Comparison of ENCODE assay signal across 2 cellular contexts in the genomic region with DNA sequence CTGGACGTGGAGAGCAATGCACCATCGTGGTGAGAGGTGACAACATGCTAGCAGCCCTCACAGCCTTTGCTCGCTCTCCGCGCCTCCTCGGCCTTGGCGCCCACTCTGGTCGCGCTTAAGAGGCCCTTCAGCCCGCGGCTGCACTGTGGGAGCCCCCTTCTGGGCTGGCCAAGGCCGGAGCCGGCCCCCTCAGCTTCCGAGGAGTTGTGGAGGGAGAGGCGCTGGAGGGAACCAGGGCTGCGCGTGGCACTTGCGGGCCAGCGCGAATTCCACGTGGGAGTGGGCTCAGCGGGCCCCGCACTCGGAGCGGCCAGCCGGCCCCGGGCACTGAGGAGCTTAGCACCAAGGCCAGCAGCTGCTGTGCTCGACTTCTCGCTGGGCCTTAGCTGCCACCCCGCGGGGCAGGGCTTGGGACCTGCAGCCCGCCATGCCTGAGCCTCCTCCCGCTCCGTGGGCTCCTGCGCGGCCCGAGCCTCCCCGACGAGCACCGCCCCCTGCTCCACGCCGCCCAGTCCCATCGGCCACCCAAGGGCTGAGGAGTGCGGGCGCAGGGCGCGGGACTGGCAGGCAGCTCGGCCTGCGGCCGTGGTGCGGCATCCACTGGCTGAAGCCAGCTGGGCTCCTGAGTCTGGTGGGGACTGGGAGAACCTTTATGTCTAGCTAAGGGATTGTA.
TF ChIP-seq lines count a peak whose summit lies in the region.

No MANE protein-coding gene starts in this region.

TF ChIP-seq in HepG2, 621 proteins besides CTCF, POLR2A, EP300 and RAD21:
- no peak for TF ChIP-seq ONECUT2 (CRISPR knock-in tag; IDR thresholded peaks at IDR 0.05)
- no peak for TF ChIP-seq MAF1 (CRISPR knock-in tag; IDR thresholded peaks at IDR 0.05; ENCODE audit: borderline replicate concordance)
- TF ChIP-seq DNMT1 (CRISPR knock-in tag; IDR thresholded peaks at IDR 0.05), result 0 out of 2 replicates have a peak, but pooled peaks have one; percentile 77

TF ChIP-seq in H1, 55 proteins besides CTCF, POLR2A, EP300 and RAD21:
- TF ChIP-seq RFX5 (IDR thresholded peaks at IDR 0.05; ENCODE audit: borderline replicate concordance, low read depth, low read length) (no peak), CEBPB (IDR thresholded peaks at IDR 0.05; ENCODE audit: low read depth, low read length) (no peak), JUN (IDR thresholded peaks at IDR 0.05; ENCODE audit: low read depth, low read length) (no peak), TAF7 (optimal IDR thresholded peaks at IDR 0.05; ENCODE audit: borderline replicate concordance, low read depth, low read length) (no peak), SIX5 (IDR thresholded peaks at IDR 0.05; ENCODE audit: low read depth, low read length) (no peak), SP2 (IDR thresholded peaks at IDR 0.05; ENCODE audit: low read length) (no peak), CBX8 (IDR thresholded peaks at IDR 0.05; ENCODE audit: borderline replicate concordance, low read depth, low read length) (no peak), RXRA (IDR thresholded peaks at IDR 0.05; ENCODE audit: insufficient read depth, low read depth, low read length) (no peak), HDAC2 (IDR thresholded peaks at IDR 0.05; ENCODE audit: borderline replicate concordance in 1 of 2, low read depth in 2 of 2, low read length in 2 of 2) (no peak), POU5F1 (IDR thresholded peaks at IDR 0.05; ENCODE audit: low read depth, low read length) (no peak), TBP (IDR thresholded peaks at IDR 0.05; ENCODE audit: low read depth, low read length) (no peak), SAP30 (IDR thresholded peaks at IDR 0.05; ENCODE audit: insufficient read depth, insufficient replicate concordance, low read length) (no peak), SRF (IDR thresholded peaks at IDR 0.05; ENCODE audit: low read depth, low read length) (no peak), CHD2 (IDR thresholded peaks at IDR 0.05; ENCODE audit: low read length) (no peak), KDM4A (IDR thresholded peaks at IDR 0.05; ENCODE audit: low read depth, low read length, severe bottlenecking) (no peak), E2F6 (IDR thresholded peaks at IDR 0.05) (no peak), ZNF274 (IDR thresholded peaks at IDR 0.05; ENCODE audit: borderline replicate concordance, extremely low read depth, low read length) (no peak)
- TF ChIP-seq, protein P1, sequence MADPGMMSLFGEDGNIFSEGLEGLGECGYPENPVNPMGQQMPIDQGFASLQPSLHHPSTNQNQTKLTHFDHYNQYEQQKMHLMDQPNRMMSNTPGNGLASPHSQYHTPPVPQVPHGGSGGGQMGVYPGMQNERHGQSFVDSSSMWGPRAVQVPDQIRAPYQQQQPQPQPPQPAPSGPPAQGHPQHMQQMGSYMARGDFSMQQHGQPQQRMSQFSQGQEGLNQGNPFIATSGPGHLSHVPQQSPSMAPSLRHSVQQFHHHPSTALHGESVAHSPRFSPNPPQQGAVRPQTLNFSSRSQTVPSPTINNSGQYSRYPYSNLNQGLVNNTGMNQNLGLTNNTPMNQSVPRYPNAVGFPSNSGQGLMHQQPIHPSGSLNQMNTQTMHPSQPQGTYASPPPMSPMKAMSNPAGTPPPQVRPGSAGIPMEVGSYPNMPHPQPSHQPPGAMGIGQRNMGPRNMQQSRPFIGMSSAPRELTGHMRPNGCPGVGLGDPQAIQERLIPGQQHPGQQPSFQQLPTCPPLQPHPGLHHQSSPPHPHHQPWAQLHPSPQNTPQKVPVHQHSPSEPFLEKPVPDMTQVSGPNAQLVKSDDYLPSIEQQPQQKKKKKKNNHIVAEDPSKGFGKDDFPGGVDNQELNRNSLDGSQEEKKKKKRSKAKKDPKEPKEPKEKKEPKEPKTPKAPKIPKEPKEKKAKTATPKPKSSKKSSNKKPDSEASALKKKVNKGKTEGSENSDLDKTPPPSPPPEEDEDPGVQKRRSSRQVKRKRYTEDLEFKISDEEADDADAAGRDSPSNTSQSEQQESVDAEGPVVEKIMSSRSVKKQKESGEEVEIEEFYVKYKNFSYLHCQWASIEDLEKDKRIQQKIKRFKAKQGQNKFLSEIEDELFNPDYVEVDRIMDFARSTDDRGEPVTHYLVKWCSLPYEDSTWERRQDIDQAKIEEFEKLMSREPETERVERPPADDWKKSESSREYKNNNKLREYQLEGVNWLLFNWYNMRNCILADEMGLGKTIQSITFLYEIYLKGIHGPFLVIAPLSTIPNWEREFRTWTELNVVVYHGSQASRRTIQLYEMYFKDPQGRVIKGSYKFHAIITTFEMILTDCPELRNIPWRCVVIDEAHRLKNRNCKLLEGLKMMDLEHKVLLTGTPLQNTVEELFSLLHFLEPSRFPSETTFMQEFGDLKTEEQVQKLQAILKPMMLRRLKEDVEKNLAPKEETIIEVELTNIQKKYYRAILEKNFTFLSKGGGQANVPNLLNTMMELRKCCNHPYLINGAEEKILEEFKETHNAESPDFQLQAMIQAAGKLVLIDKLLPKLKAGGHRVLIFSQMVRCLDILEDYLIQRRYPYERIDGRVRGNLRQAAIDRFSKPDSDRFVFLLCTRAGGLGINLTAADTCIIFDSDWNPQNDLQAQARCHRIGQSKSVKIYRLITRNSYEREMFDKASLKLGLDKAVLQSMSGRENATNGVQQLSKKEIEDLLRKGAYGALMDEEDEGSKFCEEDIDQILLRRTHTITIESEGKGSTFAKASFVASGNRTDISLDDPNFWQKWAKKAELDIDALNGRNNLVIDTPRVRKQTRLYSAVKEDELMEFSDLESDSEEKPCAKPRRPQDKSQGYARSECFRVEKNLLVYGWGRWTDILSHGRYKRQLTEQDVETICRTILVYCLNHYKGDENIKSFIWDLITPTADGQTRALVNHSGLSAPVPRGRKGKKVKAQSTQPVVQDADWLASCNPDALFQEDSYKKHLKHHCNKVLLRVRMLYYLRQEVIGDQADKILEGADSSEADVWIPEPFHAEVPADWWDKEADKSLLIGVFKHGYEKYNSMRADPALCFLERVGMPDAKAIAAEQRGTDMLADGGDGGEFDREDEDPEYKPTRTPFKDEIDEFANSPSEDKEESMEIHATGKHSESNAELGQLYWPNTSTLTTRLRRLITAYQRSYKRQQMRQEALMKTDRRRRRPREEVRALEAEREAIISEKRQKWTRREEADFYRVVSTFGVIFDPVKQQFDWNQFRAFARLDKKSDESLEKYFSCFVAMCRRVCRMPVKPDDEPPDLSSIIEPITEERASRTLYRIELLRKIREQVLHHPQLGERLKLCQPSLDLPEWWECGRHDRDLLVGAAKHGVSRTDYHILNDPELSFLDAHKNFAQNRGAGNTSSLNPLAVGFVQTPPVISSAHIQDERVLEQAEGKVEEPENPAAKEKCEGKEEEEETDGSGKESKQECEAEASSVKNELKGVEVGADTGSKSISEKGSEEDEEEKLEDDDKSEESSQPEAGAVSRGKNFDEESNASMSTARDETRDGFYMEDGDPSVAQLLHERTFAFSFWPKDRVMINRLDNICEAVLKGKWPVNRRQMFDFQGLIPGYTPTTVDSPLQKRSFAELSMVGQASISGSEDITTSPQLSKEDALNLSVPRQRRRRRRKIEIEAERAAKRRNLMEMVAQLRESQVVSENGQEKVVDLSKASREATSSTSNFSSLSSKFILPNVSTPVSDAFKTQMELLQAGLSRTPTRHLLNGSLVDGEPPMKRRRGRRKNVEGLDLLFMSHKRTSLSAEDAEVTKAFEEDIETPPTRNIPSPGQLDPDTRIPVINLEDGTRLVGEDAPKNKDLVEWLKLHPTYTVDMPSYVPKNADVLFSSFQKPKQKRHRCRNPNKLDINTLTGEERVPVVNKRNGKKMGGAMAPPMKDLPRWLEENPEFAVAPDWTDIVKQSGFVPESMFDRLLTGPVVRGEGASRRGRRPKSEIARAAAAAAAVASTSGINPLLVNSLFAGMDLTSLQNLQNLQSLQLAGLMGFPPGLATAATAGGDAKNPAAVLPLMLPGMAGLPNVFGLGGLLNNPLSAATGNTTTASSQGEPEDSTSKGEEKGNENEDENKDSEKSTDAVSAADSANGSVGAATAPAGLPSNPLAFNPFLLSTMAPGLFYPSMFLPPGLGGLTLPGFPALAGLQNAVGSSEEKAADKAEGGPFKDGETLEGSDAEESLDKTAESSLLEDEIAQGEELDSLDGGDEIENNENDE (IDR thresholded peaks at IDR 0.05; ENCODE audit: insufficient replicate concordance, low read length), result no peak
- TF ChIP-seq, protein P2, sequence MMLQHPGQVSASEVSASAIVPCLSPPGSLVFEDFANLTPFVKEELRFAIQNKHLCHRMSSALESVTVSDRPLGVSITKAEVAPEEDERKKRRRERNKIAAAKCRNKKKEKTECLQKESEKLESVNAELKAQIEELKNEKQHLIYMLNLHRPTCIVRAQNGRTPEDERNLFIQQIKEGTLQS (IDR thresholded peaks at IDR 0.05; ENCODE audit: insufficient read depth, low read depth, low read length), result no peak
